Comparison of ENCODE assay signal across 9 cellular contexts in genomic region chr17:61389670-61390478, GRCh38. TPM values are rescaled to one million over a fixed set of nuclear protein-coding genes. Genes with fewer than 3 reads are reported as not detected.
A peak's percentile ranks its signal among the peaks of the same experiment; 100 is the strongest.
DNase-seq lines count a peak whose midpoint lies in the region; ATAC-seq and TF ChIP-seq lines count a peak whose summit lies in the region.
"Had no signal": no experiment of that assay in that cellular context is flagged by ENCODE, and none has a peak within 500 bp of the region (broad histone marks: within the 10 kb centered on the region; RNA-seq: fewer than 3 reads in every experiment).

No MANE protein-coding gene starts in this region.

- no peak overlapping the region for H3K4me3 ChIP-seq in A673 (ENCODE audit: low read depth, low read length, poor library complexity, severe bottlenecking)
- no peak overlapping the region for H3K4me3 ChIP-seq in GM23338
- no peak overlapping the region for H3K4me3 ChIP-seq in uterus

- peak overlapping the region; percentile 59; the same call in 1 of the 2 replicates for H2AFZ ChIP-seq in GM23338

- no peak for TF ChIP-seq POLR2A in uterus (IDR thresholded peaks at IDR 0.05)

- H3K79me2 ChIP-seq in GM23338 (replicated peaks; ENCODE audit: insufficient read depth) = no peaks in the 10 kb centered on the region

- H3K4me3 Mint-ChIP-seq in GM23338 = no peak overlapping the region
- H3K4me3 Mint-ChIP-seq in T-helper 2 cell treated with Interferon-gamma antibody and Interleukin-4, amounts not matched to agents 5 μg/mL and 100 μg/mL, for 36 hours = no peak overlapping the region
- H3K4me3 Mint-ChIP-seq: activated naive CD8-positive, alpha-beta T cell had no signal

- no peak overlapping the region for H3K27ac Mint-ChIP-seq in GM23338
- no peak overlapping the region for H3K27ac Mint-ChIP-seq in T-helper 2 cell treated with Interferon-gamma antibody and Interleukin-4, amounts not matched to agents 5 μg/mL and 100 μg/mL, for 36 hours
- H3K27ac Mint-ChIP-seq: activated naive CD8-positive, alpha-beta T cell had no signal

- H3K4me2 ChIP-seq in GM23338 = no peak overlapping the region

- H3K4me1 ChIP-seq in A673 (ENCODE audit: insufficient read depth, low read length, poor library complexity, severe bottlenecking) (no peaks in the 10 kb centered on the region), GM23338 (ENCODE audit: insufficient read depth) (no peaks in the 10 kb centered on the region), uterus (peaks cover 0 to 8% of the 10 kb centered on the region in 2 donors)

- intact Hi-C loops in A673 (cut with micrococcal nuclease; ENCODE audit: unreplicated experiment) = loop anchor here (5.0 kb wide), 1 partner anchor 668 kb away; no protein-coding TSS in a partner anchor
- intact Hi-C loops in uterus (cut with DNase I; ENCODE audit: low total_unique reads) = loop anchor here (10.0 kb wide), 1 partner anchor 385 kb away; no protein-coding TSS in a partner anchor

- ATAC-seq in GM23338 (peak; percentile 85), GM19397 (IDR thresholded peaks at IDR 0.05; ENCODE audit: unreplicated experiment) (no peak)

- peaks cover 4% of the 10 kb centered on the region for H3K27me3 ChIP-seq in A673 (replicated peaks; ENCODE audit: insufficient read depth, low read depth, low read length, poor library complexity)
- peaks cover 30% of the 10 kb centered on the region for H3K27me3 ChIP-seq in GM23338 (ENCODE audit: insufficient read depth)
- no peaks in the 10 kb centered on the region for H3K27me3 ChIP-seq in uterus

- no peaks in the 10 kb centered on the region; the same call in 2 of the 3 replicates for H3K36me3 Mint-ChIP-seq in GM23338 (ENCODE audit: low read depth)
- no peaks in the 10 kb centered on the region for H3K36me3 Mint-ChIP-seq in T-helper 2 cell treated with Interferon-gamma antibody and Interleukin-4, amounts not matched to agents 5 μg/mL and 100 μg/mL, for 36 hours (ENCODE audit: low read depth)

- H3F3A ChIP-seq in GM23338 (replicated peaks; ENCODE audit: low read depth) = no peaks in the 10 kb centered on the region

- H3K36me3 ChIP-seq in A673 (ENCODE audit: insufficient read depth, low read length, poor library complexity, severe bottlenecking) (no peaks in the 10 kb centered on the region), GM23338 (ENCODE audit: insufficient read depth) (no peaks in the 10 kb centered on the region), uterus (no peaks in the 10 kb centered on the region)

- peaks cover 11% of the 10 kb centered on the region for H3K4me1 Mint-ChIP-seq in GM23338
- no peaks in the 10 kb centered on the region for H3K4me1 Mint-ChIP-seq in T-helper 2 cell treated with Interferon-gamma antibody and Interleukin-4, amounts not matched to agents 5 μg/mL and 100 μg/mL, for 36 hours (ENCODE audit: low read depth)

- H4K20me1 ChIP-seq in GM23338 (replicated peaks; ENCODE audit: insufficient read depth) = 0 out of 2 replicates have a peak, but pooled peaks cover under 1% of the 10 kb centered on the region

- peaks cover 34% of the 10 kb centered on the region for H3K27me3 Mint-ChIP-seq in GM23338 (ENCODE audit: insufficient read depth, low read depth, poor library complexity)
- peaks cover 8% of the 10 kb centered on the region for H3K27me3 Mint-ChIP-seq in T-helper 2 cell treated with Interferon-gamma antibody and Interleukin-4, amounts not matched to agents 5 μg/mL and 100 μg/mL, for 36 hours (ENCODE audit: low read depth)

- DNase-seq in A673 (ENCODE audit: low spot score) (peak; percentile 60), GM23338 (ENCODE audit: low spot score) (peak; percentile 86), ecto neural progenitor cell (ENCODE audit: low spot score) (peak; percentile 86), myocyte (ENCODE audit: low read depth) (peak; percentile 49), uterus (peak; percentile 29 to 52), NCI-H226 (no peak)
- DNase-seq in T-helper 2 cell treated with Interferon-gamma antibody and Interleukin-4, amounts not matched to agents 5 μg/mL and 100 μg/mL, for 36 hours (ENCODE audit: low spot score) = peak; percentile 26

- H3K9me2 ChIP-seq in GM23338 (ENCODE audit: insufficient read depth) = no peaks in the 10 kb centered on the region

- no TSS peak for BruUV-seq in A673 (replicated peaks; lab: Mats Ljungman, UMichigan)

- H3K9me3 Mint-ChIP-seq in GM23338 = no peaks in the 10 kb centered on the region; the same call in 2 of the 3 replicates
- H3K9me3 Mint-ChIP-seq in T-helper 2 cell treated with Interferon-gamma antibody and Interleukin-4, amounts not matched to agents 5 μg/mL and 100 μg/mL, for 36 hours = no peaks in the 10 kb centered on the region

- POLR2A ChIA-PET in A673 (lab: Charles Lee; ENCODE audit: low non-redundant PET) = no interaction called here

- TF ChIP-seq CTCF in A673 (conservative IDR thresholded peaks at IDR 0.05; ENCODE audit: low read depth, low read length) = peak; percentile 98
- peak; percentile 96 to 98 for TF ChIP-seq CTCF in GM23338 (conservative IDR thresholded peaks at IDR 0.05; ENCODE audit: low read depth in 2 of 2)
- TF ChIP-seq CTCF in uterus (IDR thresholded peaks at IDR 0.05) = peak; percentile 72 to 93 (median 84)

- CTCF ChIA-PET in A673 (lab: Charles Lee) = interaction anchor here (1.0 kb wide), 1 partner anchor 418 kb away, joined by 5 read pairs; no protein-coding TSS in a partner anchor

- H3K27ac ChIP-seq in A673 (ENCODE audit: low read depth, low read length, poor library complexity, severe bottlenecking) (no peak overlapping the region), GM23338 (ENCODE audit: low read depth) (no peak overlapping the region), uterus (peak overlapping the region; percentile 6 to 49)

- H3K9me3 ChIP-seq in A673 (ENCODE audit: low read depth, low read length, poor library complexity, severe bottlenecking) (no peaks in the 10 kb centered on the region), uterus (no peaks in the 10 kb centered on the region)

TF ChIP-seq in GM23338, 12 proteins besides CTCF, POLR2A, EP300 and RAD21:
- TF ChIP-seq EZH2 (IDR thresholded peaks at IDR 0.05; ENCODE audit: low read depth, unreplicated experiment) = no peak
- no peak for TF ChIP-seq ETS1 (IDR thresholded peaks at IDR 0.05)
- no peak for TF ChIP-seq NANOG (IDR thresholded peaks at IDR 0.05; ENCODE audit: borderline replicate concordance)
- TF ChIP-seq ZNF114 (CRISPR knock-in tag; IDR thresholded peaks at IDR 0.05) = no peak
TF ChIP-seq in GM23338: peak in this region for 0.

RNA-seq across cellular contexts. Expression of gene TBX2, which starts 9.8 kb away (rescaled TPM):
- not detected in 2 replicates for total RNA-seq in A673 (2021)
- total RNA-seq in GM23338 (2014; rRNA removed; shearing (Covaris generic)) = not detected in 2 replicates
- 0.10 TPM in 1 of 2 replicates, not detected in the other for polyA plus RNA-seq in GM23338 (2016; fragmentation: Nextera tagmentation; extraction: Ambion mirVana)
- total RNA-seq in myocyte = 6.5 and 7.7 TPM in 2 replicates
- polyA plus RNA-seq in myocyte (2012) = 1.8 TPM
- 10 to 100 TPM in 3 of 4 donors, under 1 TPM in 1; 0.29 to 40.5 (median 27.4) TPM for total RNA-seq in uterus

Comparison
In these comparisons a context has a peak if more than half of its experiments do, and no peak if none do; other contexts are left out.
1. H3K27ac ChIP-seq: peak in uterus (2 of 2); none in A673 (single experiment) and GM23338 (single experiment).
2. Peak in every context shown above with its lines, with median percentiles within 50 percentile points of each other: CTCF ChIP-seq.